In the genomic region with DNA sequence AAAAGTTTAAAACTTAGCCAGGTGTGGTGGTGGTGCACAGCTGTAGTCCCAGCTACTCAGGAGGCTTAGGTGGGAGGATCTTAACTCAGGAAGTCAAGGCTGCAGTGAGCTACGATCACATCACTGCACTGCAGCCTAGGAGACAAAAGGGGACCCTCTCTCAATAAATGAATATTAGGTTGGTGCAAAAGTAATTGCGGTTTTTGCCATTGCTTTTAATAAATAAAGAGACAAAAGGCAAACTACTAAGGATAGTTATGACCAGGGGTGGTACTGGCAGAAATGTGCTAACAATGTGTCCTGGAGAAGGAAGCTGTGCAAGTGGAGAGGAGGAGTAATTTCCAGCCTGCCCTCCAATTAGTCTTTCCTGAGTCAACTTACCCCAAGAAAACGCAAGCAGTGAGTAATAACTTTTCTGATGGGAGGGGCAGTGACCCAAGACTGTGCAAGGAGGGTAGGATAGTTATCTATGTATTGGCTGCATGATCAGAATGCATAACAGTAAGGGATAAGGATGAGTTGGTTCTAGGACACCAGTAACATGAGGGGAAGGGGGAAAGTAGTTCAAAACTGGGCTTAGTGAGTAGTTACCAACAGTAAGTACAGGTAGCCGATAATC, we compare ENCODE assay signal across 8 cellular contexts. TPM values are rescaled to one million over a fixed set of nuclear protein-coding genes. Genes with fewer than 3 reads are reported as not detected.
DNase-seq lines count a peak whose midpoint lies in the region; ATAC-seq and TF ChIP-seq lines count a peak whose summit lies in the region.

No MANE protein-coding gene starts in this region.

- no peak for TF ChIP-seq CTCF in HEK293 (tag by site-specific recombination; IDR thresholded peaks at IDR 0.05)
- no peak for TF ChIP-seq CTCF in kidney epithelial cell (IDR thresholded peaks at IDR 0.05; ENCODE audit: insufficient read depth, low read length, poor library complexity, severe bottlenecking)

- H3K4me3 ChIP-seq in HEK293 (ENCODE audit: low read depth, low read length) (peak overlapping the region; percentile 60), kidney epithelial cell (ENCODE audit: low read depth, low read length) (peak overlapping the region; percentile 96)

- CTCF ChIA-PET in HEK293 (lab: Yijun Ruan, JAX): interaction anchor here (0.5 to 1.1 kb wide), 5 partner anchors 13 to 63 kb away, joined by 3 to 4 read pairs (median 3); a partner anchor contains a TSS

- POLR2A ChIA-PET in HEK293 (lab: Yijun Ruan, JAX): no interaction called here

- H3K27me3 ChIP-seq in kidney epithelial cell (ENCODE audit: control insufficient read depth, insufficient read depth, low read length): no peaks in the 10 kb centered on the region

- ATAC-seq in GM21723 (IDR thresholded peaks at IDR 0.05; ENCODE audit: unreplicated experiment): no peak

- H3K9me3 ChIP-seq in HEK293 (ENCODE audit: control insufficient read depth, insufficient read depth, low read depth, low read length): no peaks in the 10 kb centered on the region

- no peak overlapping the region for H3K27ac ChIP-seq in HEK293 (ENCODE audit: extremely low read depth, low read depth, low read length)

- H3K36me3 ChIP-seq in HEK293 (ENCODE audit: control insufficient read depth in 2 of 2, insufficient read depth in 1 of 2, low read length in 2 of 2) (peaks cover 0 to 6% of the 10 kb centered on the region in 2 experiments; a peak in 2 of 3 replicates), kidney epithelial cell (ENCODE audit: control insufficient read depth, insufficient read depth, low read length) (no peaks in the 10 kb centered on the region)

- DNase-seq in A172 (ENCODE audit: low spot score): peak; percentile 66
- peak; percentile 71 for DNase-seq in amniotic epithelial cell (ENCODE audit: low read depth)
- DNase-seq in kidney epithelial cell (ENCODE audit: low read depth): peak; percentile 16
- DNase-seq in germinal center (ENCODE audit: low spot score): no peak
- DNase-seq in NCI-H345 (lab: John Stamatoyannopoulos, UW): no peak
- no peak for DNase-seq in activated CD4-positive, CD25-positive, alpha-beta regulatory T cell treated with anti-CD3 and anti-CD28 coated beads, Interleukin-2, amount 50 U/mL, for 72 hours

- peaks cover 16% of the 10 kb centered on the region; the same call in 1 of the 2 replicates for H3K4me1 ChIP-seq in HEK293 (ENCODE audit: control insufficient read depth, insufficient read depth, low read length)

TF ChIP-seq in HEK293, 187 proteins besides CTCF, POLR2A, EP300 and RAD21 (continues in another document):
- TF ChIP-seq ZNF747 (tag by site-specific recombination; IDR thresholded peaks at IDR 0.05): no peak
- TF ChIP-seq ZNF629 (tag by site-specific recombination; IDR thresholded peaks at IDR 0.05): 0 out of 2 replicates have a peak, but pooled peaks have one; percentile 22
- TF ChIP-seq, protein P1, sequence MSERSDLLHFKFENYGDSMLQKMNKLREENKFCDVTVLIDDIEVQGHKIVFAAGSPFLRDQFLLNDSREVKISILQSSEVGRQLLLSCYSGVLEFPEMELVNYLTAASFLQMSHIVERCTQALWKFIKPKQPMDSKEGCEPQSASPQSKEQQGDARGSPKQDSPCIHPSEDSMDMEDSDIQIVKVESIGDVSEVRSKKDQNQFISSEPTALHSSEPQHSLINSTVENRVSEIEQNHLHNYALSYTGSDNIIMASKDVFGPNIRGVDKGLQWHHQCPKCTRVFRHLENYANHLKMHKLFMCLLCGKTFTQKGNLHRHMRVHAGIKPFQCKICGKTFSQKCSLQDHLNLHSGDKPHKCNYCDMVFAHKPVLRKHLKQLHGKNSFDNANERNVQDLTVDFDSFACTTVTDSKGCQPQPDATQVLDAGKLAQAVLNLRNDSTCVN (tag by site-specific recombination; optimal IDR thresholded peaks at IDR 0.05): no peak
- TF ChIP-seq OSR2 (tag by site-specific recombination; IDR thresholded peaks at IDR 0.05): peak; percentile 47
- no peak for TF ChIP-seq HOXA7 (CRISPR knock-in tag; IDR thresholded peaks at IDR 0.05; ENCODE audit: borderline replicate concordance)
- TF ChIP-seq ZSCAN16 (tag by site-specific recombination; IDR thresholded peaks at IDR 0.05): no peak
- TF ChIP-seq KLF16 (tag by site-specific recombination; IDR thresholded peaks at IDR 0.05): no peak
- no peak for TF ChIP-seq ZNF423 (tag by site-specific recombination; IDR thresholded peaks at IDR 0.05)
- TF ChIP-seq, protein P2, sequence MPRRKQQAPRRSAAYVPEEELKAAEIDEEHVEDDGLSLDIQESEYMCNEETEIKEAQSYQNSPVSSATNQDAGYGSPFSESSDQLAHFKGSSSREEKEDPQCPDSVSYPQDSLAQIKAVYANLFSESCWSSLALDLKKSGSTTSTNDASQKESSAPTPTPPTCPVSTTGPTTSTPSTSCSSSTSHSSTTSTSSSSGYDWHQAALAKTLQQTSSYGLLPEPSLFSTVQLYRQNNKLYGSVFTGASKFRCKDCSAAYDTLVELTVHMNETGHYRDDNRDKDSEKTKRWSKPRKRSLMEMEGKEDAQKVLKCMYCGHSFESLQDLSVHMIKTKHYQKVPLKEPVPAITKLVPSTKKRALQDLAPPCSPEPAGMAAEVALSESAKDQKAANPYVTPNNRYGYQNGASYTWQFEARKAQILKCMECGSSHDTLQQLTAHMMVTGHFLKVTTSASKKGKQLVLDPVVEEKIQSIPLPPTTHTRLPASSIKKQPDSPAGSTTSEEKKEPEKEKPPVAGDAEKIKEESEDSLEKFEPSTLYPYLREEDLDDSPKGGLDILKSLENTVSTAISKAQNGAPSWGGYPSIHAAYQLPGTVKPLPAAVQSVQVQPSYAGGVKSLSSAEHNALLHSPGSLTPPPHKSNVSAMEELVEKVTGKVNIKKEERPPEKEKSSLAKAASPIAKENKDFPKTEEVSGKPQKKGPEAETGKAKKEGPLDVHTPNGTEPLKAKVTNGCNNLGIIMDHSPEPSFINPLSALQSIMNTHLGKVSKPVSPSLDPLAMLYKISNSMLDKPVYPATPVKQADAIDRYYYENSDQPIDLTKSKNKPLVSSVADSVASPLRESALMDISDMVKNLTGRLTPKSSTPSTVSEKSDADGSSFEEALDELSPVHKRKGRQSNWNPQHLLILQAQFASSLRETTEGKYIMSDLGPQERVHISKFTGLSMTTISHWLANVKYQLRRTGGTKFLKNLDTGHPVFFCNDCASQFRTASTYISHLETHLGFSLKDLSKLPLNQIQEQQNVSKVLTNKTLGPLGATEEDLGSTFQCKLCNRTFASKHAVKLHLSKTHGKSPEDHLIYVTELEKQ (tag by site-specific recombination; IDR thresholded peaks at IDR 0.05; ENCODE audit: borderline replicate concordance): no peak
- TF ChIP-seq ZNF239 (tag by site-specific recombination; IDR thresholded peaks at IDR 0.05): no peak
- TF ChIP-seq PRDM1 (tag by site-specific recombination; IDR thresholded peaks at IDR 0.05): peak; percentile 88
- TF ChIP-seq, protein P3, sequence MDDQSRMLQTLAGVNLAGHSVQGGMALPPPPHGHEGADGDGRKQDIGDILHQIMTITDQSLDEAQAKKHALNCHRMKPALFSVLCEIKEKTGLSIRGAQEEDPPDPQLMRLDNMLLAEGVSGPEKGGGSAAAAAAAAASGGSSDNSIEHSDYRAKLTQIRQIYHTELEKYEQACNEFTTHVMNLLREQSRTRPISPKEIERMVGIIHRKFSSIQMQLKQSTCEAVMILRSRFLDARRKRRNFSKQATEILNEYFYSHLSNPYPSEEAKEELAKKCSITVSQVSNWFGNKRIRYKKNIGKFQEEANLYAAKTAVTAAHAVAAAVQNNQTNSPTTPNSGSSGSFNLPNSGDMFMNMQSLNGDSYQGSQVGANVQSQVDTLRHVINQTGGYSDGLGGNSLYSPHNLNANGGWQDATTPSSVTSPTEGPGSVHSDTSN (CRISPR knock-in tag; IDR thresholded peaks at IDR 0.05): no peak
- TF ChIP-seq ZNF658 (tag by site-specific recombination; IDR thresholded peaks at IDR 0.05): no peak
- no peak for TF ChIP-seq ZNF350 (tag by site-specific recombination; IDR thresholded peaks at IDR 0.05)
- TF ChIP-seq ZFP41 (tag by site-specific recombination; IDR thresholded peaks at IDR 0.05; ENCODE audit: borderline replicate concordance): no peak
- TF ChIP-seq ZNF548 (tag by site-specific recombination; IDR thresholded peaks at IDR 0.05): no peak
- no peak for TF ChIP-seq SP7 (tag by site-specific recombination; IDR thresholded peaks at IDR 0.05)
- no peak for TF ChIP-seq ZNF585B (tag by site-specific recombination; IDR thresholded peaks at IDR 0.05)
- TF ChIP-seq, protein P4, sequence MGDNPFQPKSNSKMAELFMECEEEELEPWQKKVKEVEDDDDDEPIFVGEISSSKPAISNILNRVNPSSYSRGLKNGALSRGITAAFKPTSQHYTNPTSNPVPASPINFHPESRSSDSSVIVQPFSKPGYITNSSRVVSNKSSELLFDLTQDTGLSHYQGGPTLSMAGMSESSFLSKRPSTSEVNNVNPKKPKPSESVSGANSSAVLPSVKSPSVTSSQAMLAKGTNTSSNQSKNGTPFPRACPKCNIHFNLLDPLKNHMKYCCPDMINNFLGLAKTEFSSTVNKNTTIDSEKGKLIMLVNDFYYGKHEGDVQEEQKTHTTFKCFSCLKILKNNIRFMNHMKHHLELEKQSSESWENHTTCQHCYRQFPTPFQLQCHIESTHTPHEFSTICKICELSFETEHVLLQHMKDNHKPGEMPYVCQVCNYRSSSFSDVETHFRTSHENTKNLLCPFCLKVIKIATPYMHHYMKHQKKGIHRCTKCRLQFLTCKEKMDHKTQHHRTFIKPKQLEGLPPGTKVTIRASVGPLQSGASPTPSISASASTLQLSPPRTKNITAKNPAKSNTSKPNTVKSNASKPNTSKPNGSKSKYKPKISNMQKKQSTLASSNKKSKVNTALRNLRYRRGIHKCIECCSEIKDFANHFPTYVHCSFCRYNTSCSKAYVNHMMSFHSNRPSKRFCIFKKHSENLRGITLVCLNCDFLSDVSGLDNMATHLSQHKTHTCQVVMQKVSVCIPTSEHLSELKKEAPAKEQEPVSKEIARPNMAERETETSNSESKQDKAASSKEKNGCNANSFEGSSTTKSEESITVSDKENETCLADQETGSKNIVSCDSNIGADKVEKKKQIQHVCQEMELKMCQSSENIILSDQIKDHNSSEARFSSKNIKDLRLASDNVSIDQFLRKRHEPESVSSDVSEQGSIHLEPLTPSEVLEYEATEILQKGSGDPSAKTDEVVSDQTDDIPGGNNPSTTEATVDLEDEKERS (tag by site-specific recombination; IDR thresholded peaks at IDR 0.05): no peak
- TF ChIP-seq, protein P5, sequence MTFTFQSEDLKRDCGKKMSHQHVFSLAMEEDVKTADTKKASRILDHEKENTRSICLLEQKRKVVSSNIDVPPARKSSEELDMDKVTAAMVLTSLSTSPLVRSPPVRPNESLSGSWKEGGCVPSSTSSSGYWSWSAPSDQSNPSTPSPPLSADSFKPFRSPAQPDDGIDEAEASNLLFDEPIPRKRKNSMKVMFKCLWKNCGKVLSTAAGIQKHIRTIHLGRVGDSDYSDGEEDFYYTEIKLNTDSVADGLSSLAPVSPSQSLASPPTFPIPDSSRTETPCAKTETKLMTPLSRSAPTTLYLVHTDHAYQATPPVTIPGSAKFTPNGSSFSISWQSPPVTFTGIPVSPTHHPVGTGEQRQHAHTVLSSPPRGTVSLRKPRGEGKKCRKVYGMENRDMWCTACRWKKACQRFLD (tag by site-specific recombination; IDR thresholded peaks at IDR 0.05): no peak

RNA-seq across cellular contexts. Expression of a gene that starts 1.5 kb away (rescaled TPM):
- 26.1 and 34.4 TPM in 2 replicates for total RNA-seq in A172 (2014; rRNA removed; shearing (Covaris generic))
- total RNA-seq in kidney epithelial cell: 21.8 and 29.7 TPM in 2 replicates

Comparison
In these comparisons a context has a peak if more than half of its experiments do, and no peak if none do; other contexts are left out.
1. DNase-seq: peak in A172 (single experiment), amniotic epithelial cell (single experiment) and kidney epithelial cell (single experiment); none in germinal center (single experiment), NCI-H345 (single experiment) and activated CD4-positive, CD25-positive, alpha-beta regulatory T cell treated with anti-CD3 and anti-CD28 coated beads, Interleukin-2, amount 50 U/mL, for 72 hours (single experiment).